In genomic region chr22:37399457-37399856, GRCh38 we compare ENCODE assay signal across 4 cellular contexts. TPM values are rescaled to one million over a fixed set of nuclear protein-coding genes. Genes with fewer than 3 reads are reported as not detected.
"Had no signal": no experiment of that assay in that cellular context is flagged by ENCODE, and none has a peak within 500 bp of the region (broad histone marks: within the 10 kb centered on the region; RNA-seq: fewer than 3 reads in every experiment).

No MANE protein-coding gene starts in this region.

RNA-seq across cellular contexts. Expression of gene ELFN2, which starts 27.8 kb away (rescaled TPM):
- total RNA-seq: ascending aorta, breast epithelium had no signal
- polyA plus RNA-seq: aorta, cardiac muscle cell had no signal
